17 cellular contexts compared by ENCODE assay signal in genomic region chr3:55804170-55805095, GRCh38.
DNase-seq lines count a peak whose midpoint lies in the region; ATAC-seq and TF ChIP-seq lines count a peak whose summit lies in the region.
"Had no signal": no experiment of that assay in that cellular context is flagged by ENCODE, and none has a peak within 500 bp of the region (broad histone marks: within the 10 kb centered on the region; RNA-seq: fewer than 3 reads in every experiment).

No MANE protein-coding gene starts in this region.

- peak overlapping the region in 1 of 2 experiments; percentile 97 for H3K4ac ChIP-seq in mesenchymal stem cell (ENCODE audit: low read depth in 1 of 2, low read length in 2 of 2)

- no peak overlapping the region for H3K4me2 ChIP-seq in mesenchymal stem cell (ENCODE audit: low read length, poor library complexity, severe bottlenecking)

- H3K36me3 ChIP-seq in body of pancreas (replicated peaks in 1 of 2; ENCODE audit: insufficient read depth in 1 of 2, low read depth in 2 of 2) (no peaks in the 10 kb centered on the region), mesenchymal stem cell (ENCODE audit: control insufficient read depth in 1 of 2, insufficient read depth in 2 of 2, low read depth in 1 of 2, low read length in 2 of 2) (no peaks in the 10 kb centered on the region), left ventricle myocardium inferior (no peaks in the 10 kb centered on the region)

- H3K27me3 ChIP-seq in body of pancreas: no peaks in the 10 kb centered on the region
- H3K27me3 ChIP-seq in mesenchymal stem cell (ENCODE audit: control insufficient read depth in 1 of 2, insufficient read depth in 1 of 2, low read length in 2 of 2): no peaks in the 10 kb centered on the region
- peaks cover 4% of the 10 kb centered on the region for H3K27me3 ChIP-seq in left ventricle myocardium inferior (ENCODE audit: low read depth)

- no peaks in the 10 kb centered on the region for H3K36me3 Mint-ChIP-seq in stimulated activated naive B cell treated with anti-CD40 and anti-IgM and Interleukin-4, amounts not matched to agents 10 μg/mL and 1 μg/mL and 100 μg/mL, for 72 hours
- H3K36me3 Mint-ChIP-seq: CD8-positive, alpha-beta T cell; IgD-negative memory B cell had no signal

- H3K27me3 Mint-ChIP-seq in stimulated activated naive B cell treated with anti-CD40 and anti-IgM and Interleukin-4, amounts not matched to agents 10 μg/mL and 1 μg/mL and 100 μg/mL, for 72 hours: peaks cover 0 to 6% of the 10 kb centered on the region in 2 donors
- H3K27me3 Mint-ChIP-seq: IgD-negative memory B cell had no signal

- peaks cover 0 to 2% of the 10 kb centered on the region in 2 donors for H3K9me3 Mint-ChIP-seq in stimulated activated naive B cell treated with anti-CD40 and anti-IgM and Interleukin-4, amounts not matched to agents 10 μg/mL and 1 μg/mL and 100 μg/mL, for 72 hours
- H3K9me3 Mint-ChIP-seq: CD8-positive, alpha-beta T cell had no signal

- peak overlapping the region; percentile 17 to 81 for H3K18ac ChIP-seq in mesenchymal stem cell (ENCODE audit: low read depth in 1 of 2, low read length in 2 of 2)

- intact Hi-C loops in body of pancreas (cut with DNase I) (no loop called here), left ventricle myocardium inferior (cut with micrococcal nuclease) (no loop called here)

- DNase-seq in DMS53 (lab: John Stamatoyannopoulos, UW) (peak; percentile 31), DMS53 treated with DMSO at 0.1 percent for 48 hours (lab: John Stamatoyannopoulos, UW; ENCODE audit: unreplicated experiment) (no peak), body of pancreas (peak; percentile 14 to 47 (median 28)), mesenchymal stem cell (peak; percentile 51), KBM-7 (no peak), left ventricle myocardium inferior (no peak), GM13977 (ENCODE audit: low spot score) (no peak)
- no peak for DNase-seq in stimulated activated naive B cell treated with anti-CD40 and anti-IgM and Interleukin-4, amounts not matched to agents 10 μg/mL and 1 μg/mL and 100 μg/mL, for 72 hours
- DNase-seq: CD8-positive, alpha-beta T cell; DMS79 treated with DMSO at 0.1 percent for 48 hours; NCI-H187 treated with DMSO at 0.1 percent for 48 hours; NCI-H526 treated with DMSO at 0.1 percent for 48 hours; NK-92 treated with Interleukin-12 subunit alpha and Interleukin-12 subunit beta, amount 100 ng/mL, for 24 hours; OCI-M1; RPMI8226 had no signal

- no peak overlapping the region for H3K9ac ChIP-seq in mesenchymal stem cell (ENCODE audit: low read length)

- no peak overlapping the region for H3K4me3 ChIP-seq in body of pancreas
- no peak overlapping the region for H3K4me3 ChIP-seq in mesenchymal stem cell (ENCODE audit: insufficient read depth in 1 of 2, low read depth in 1 of 2, low read length in 2 of 2)
- no peak overlapping the region for H3K4me3 ChIP-seq in left ventricle myocardium inferior

- H2BK120ac ChIP-seq in mesenchymal stem cell (ENCODE audit: low read depth, low read length): no peak overlapping the region

- no peak overlapping the region for H3K27ac ChIP-seq in body of pancreas
- no peak overlapping the region for H3K27ac ChIP-seq in mesenchymal stem cell (ENCODE audit: low read length, poor library complexity, severe bottlenecking)
- H3K27ac ChIP-seq in left ventricle myocardium inferior (replicated peaks): no peak overlapping the region
- H3K27ac ChIP-seq: 22Rv1 had no signal

- H4K91ac ChIP-seq in mesenchymal stem cell (ENCODE audit: low read length): no peak overlapping the region

- H3K4me3 Mint-ChIP-seq in stimulated activated naive B cell treated with anti-CD40 and anti-IgM and Interleukin-4, amounts not matched to agents 10 μg/mL and 1 μg/mL and 100 μg/mL, for 72 hours: no peak overlapping the region
- H3K4me3 Mint-ChIP-seq: CD8-positive, alpha-beta T cell; IgD-negative memory B cell had no signal

- ATAC-seq in body of pancreas: no peak
- no peak for ATAC-seq in stimulated activated naive B cell treated with anti-CD40 and anti-IgM and Interleukin-4, amounts not matched to agents 10 μg/mL and 1 μg/mL and 100 μg/mL, for 72 hours (replicated peaks)
- ATAC-seq: CD8-positive, alpha-beta T cell had no signal

- H3K14ac ChIP-seq in mesenchymal stem cell (ENCODE audit: low read length in 2 of 2): no peak overlapping the region

- TF ChIP-seq CTCF in body of pancreas (IDR thresholded peaks at IDR 0.05) (no peak), left ventricle myocardium inferior (IDR thresholded peaks at IDR 0.05; ENCODE audit: borderline replicate concordance) (no peak), GM13977 (IDR thresholded peaks at IDR 0.05; ENCODE audit: extremely low read depth, insufficient read depth, missing control alignments) (no peak)

- peaks cover 7% of the 10 kb centered on the region for H3K4me1 ChIP-seq in body of pancreas
- H3K4me1 ChIP-seq in mesenchymal stem cell (ENCODE audit: control insufficient read depth, insufficient read depth, low read depth, low read length): no peaks in the 10 kb centered on the region
- H3K4me1 ChIP-seq in left ventricle myocardium inferior: no peaks in the 10 kb centered on the region

- H3K23ac ChIP-seq in mesenchymal stem cell (ENCODE audit: low read length in 2 of 2): no peak overlapping the region

- in situ Hi-C loops in KBM-7 (cut with MboI; ENCODE audit: low pct_unique_long_range_greater_than_20kb, low sequenced_read_pairs): no loop called here
- in situ Hi-C loops in GM13977 (cut with MboI; ENCODE audit: low pct_unique_long_range_greater_than_20kb, low sequenced_read_pairs, unreplicated experiment): no loop called here

- peak overlapping the region; percentile 72 for H4K8ac ChIP-seq in mesenchymal stem cell (ENCODE audit: low read length)

- no peak overlapping the region for H2AK5ac ChIP-seq in mesenchymal stem cell (ENCODE audit: low read length, severe bottlenecking)

- H2BK5ac ChIP-seq in mesenchymal stem cell (ENCODE audit: low read depth, low read length, poor library complexity, severe bottlenecking): no peak overlapping the region

- peak overlapping the region; percentile 29 to 92 for H2BK12ac ChIP-seq in mesenchymal stem cell (ENCODE audit: low read length in 2 of 2)

- no peaks in the 10 kb centered on the region for H3K9me3 ChIP-seq in body of pancreas
- H3K9me3 ChIP-seq in mesenchymal stem cell (ENCODE audit: control insufficient read depth, low read length): no peaks in the 10 kb centered on the region
- H3K9me3 ChIP-seq in left ventricle myocardium inferior (replicated peaks): no peaks in the 10 kb centered on the region

- H3K27ac Mint-ChIP-seq in stimulated activated naive B cell treated with anti-CD40 and anti-IgM and Interleukin-4, amounts not matched to agents 10 μg/mL and 1 μg/mL and 100 μg/mL, for 72 hours: peak overlapping the region; percentile 28
- H3K27ac Mint-ChIP-seq: CD8-positive, alpha-beta T cell had no signal

- no peak overlapping the region for H2BK15ac ChIP-seq in mesenchymal stem cell (ENCODE audit: low read depth, poor library complexity, severe bottlenecking)

- TF ChIP-seq POLR2A in body of pancreas (IDR thresholded peaks at IDR 0.05): no peak

- no peaks in the 10 kb centered on the region for H3K4me1 Mint-ChIP-seq in stimulated activated naive B cell treated with anti-CD40 and anti-IgM and Interleukin-4, amounts not matched to agents 10 μg/mL and 1 μg/mL and 100 μg/mL, for 72 hours

- H2AFZ ChIP-seq in mesenchymal stem cell (ENCODE audit: low read depth, low read length): no peak overlapping the region

- WGBS in body of pancreas, 2 donors: 58 to 63% methylated on average over 7 of the region's 7 CpGs
- WGBS in mesenchymal stem cell: 61% methylated on average over 7 of the region's 7 CpGs

- no peaks in the 10 kb centered on the region for H3K79me1 ChIP-seq in mesenchymal stem cell (replicated peaks; ENCODE audit: low read length, poor library complexity, severe bottlenecking)

Comparison
In these comparisons a context has a peak if more than half of its experiments do, and no peak if none do; other contexts are left out.
1. DNase-seq: peak in DMS53 (single experiment), body of pancreas (4 of 4) and mesenchymal stem cell (single experiment); none in DMS53 treated with DMSO at 0.1 percent for 48 hours (single experiment), stimulated activated naive B cell treated with anti-CD40 and anti-IgM and Interleukin-4, amounts not matched to agents 10 μg/mL and 1 μg/mL and 100 μg/mL, for 72 hours (single experiment), KBM-7 (single experiment), left ventricle myocardium inferior (single experiment) and GM13977 (single experiment).